15 cellular contexts compared by ENCODE assay signal in the genomic region with DNA sequence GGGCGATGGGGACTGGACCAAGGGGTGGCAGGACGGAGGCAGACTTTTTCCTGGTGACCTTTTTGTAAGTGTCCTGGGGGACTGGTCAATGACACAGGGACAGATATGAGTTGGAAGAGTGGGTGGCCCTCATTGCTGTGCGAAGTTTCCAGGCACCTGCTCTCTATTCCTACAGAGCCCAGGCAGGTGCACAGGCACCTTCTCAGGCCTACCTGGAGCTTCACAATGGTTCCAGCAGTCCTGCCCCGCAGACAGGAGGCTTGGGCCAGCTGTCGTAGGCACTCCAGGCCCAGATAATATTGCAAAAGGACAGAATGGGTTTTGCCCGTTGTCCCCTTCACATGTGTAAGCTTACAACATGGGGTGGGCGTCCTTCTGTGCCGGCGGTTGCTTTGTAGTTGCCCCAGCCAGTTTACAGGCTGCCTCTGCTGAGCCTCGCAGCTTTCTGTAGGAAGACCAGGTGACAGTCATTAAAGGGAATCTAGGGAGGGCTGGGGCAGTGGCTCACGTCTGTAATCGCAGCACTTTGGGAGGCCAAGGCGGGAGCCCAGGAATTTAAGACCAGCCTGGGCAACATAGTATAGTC.
"Had no signal": no experiment of that assay in that cellular context is flagged by ENCODE, and none has a peak within 500 bp of the region (broad histone marks: within the 10 kb centered on the region; RNA-seq: fewer than 3 reads in every experiment).

No MANE protein-coding gene starts in this region.

- H3K4me3 ChIP-seq: dorsolateral prefrontal cortex, skin epidermis, uterus had no signal

- H3K4me3 Mint-ChIP-seq: activated CD4-positive, alpha-beta T cell treated with anti-CD3 and anti-CD28 coated beads for 36 hours; activated CD8-positive, alpha-beta T cell treated with anti-CD3 and anti-CD28 coated beads for 36 hours; activated T-cell treated with anti-CD3 and anti-CD28 coated beads, Interleukin-2, amount 50 U/mL, for 72 hours had no signal

- FAIRE-seq: bronchial epithelial cell, keratinocyte had no signal

- H3K9me3 ChIP-seq: uterus had no signal

- H3K36me3 ChIP-seq: uterus had no signal

- H3K27me3 ChIP-seq: dorsolateral prefrontal cortex, foreskin keratinocyte, uterus had no signal

- H3K27ac Mint-ChIP-seq: activated CD4-positive, alpha-beta T cell treated with anti-CD3 and anti-CD28 coated beads for 36 hours; activated CD8-positive, alpha-beta T cell treated with anti-CD3 and anti-CD28 coated beads for 36 hours; activated T-cell treated with anti-CD3 and anti-CD28 coated beads, Interleukin-2, amount 50 U/mL, for 72 hours had no signal

- DNase-seq: activated CD4-positive, alpha-beta T cell treated with anti-CD3 and anti-CD28 coated beads for 36 hours; activated CD8-positive, alpha-beta memory T cell treated with anti-CD3 and anti-CD28 coated beads, Interleukin-2, amount 50 U/mL, for 4 hours; activated CD8-positive, alpha-beta T cell treated with anti-CD3 and anti-CD28 coated beads for 36 hours; activated naive CD4-positive, alpha-beta T cell; activated T-cell treated with anti-CD3 and anti-CD28 coated beads, Interleukin-2, amount 50 U/mL, for 72 hours; aorta; dorsolateral prefrontal cortex; retina; T1000; uterus had no signal

- H3K36me3 Mint-ChIP-seq: mesothelial cell of epicardium had no signal

- H3K27ac ChIP-seq: foreskin keratinocyte, skin epidermis had no signal

- H3K9me3 Mint-ChIP-seq: activated CD8-positive, alpha-beta T cell treated with anti-CD3 and anti-CD28 coated beads for 36 hours; activated T-cell treated with anti-CD3 and anti-CD28 coated beads, Interleukin-2, amount 50 U/mL, for 72 hours; mesothelial cell of epicardium had no signal
